9 cellular contexts compared by ENCODE assay signal in genomic region chr4:140238353-140239041, GRCh38.
DNase-seq lines count a peak whose midpoint lies in the region; ATAC-seq, FAIRE-seq and TF ChIP-seq lines count a peak whose summit lies in the region.
"Had no signal": no experiment of that assay in that cellular context is flagged by ENCODE, and none has a peak within 500 bp of the region (broad histone marks: within the 10 kb centered on the region; RNA-seq: fewer than 3 reads in every experiment).

No MANE protein-coding gene starts in this region.

- intact Hi-C loops in breast epithelium (cut with DNase I; ENCODE audit: low total_unique reads) (no loop called here), kidney (cut with DNase I) (no loop called here)

- TF ChIP-seq CTCF in GM23338 (conservative IDR thresholded peaks at IDR 0.05; ENCODE audit: low read depth in 2 of 2) (no peak), breast epithelium (IDR thresholded peaks at IDR 0.05) (no peak), kidney (IDR thresholded peaks at IDR 0.05; ENCODE audit: borderline replicate concordance, extremely low read depth, insufficient read depth) (no peak)

- FAIRE-seq in kidney (lab: Jason Lieb, UNC) = no peak

- H3K27ac Mint-ChIP-seq in GM23338 = peak overlapping the region; percentile 97
- H3K27ac Mint-ChIP-seq: memory B cell had no signal

- H3K9ac ChIP-seq in kidney (ENCODE audit: low read length in 2 of 2) = no peak overlapping the region

- H3K9me3 ChIP-seq in breast epithelium (no peaks in the 10 kb centered on the region), kidney (ENCODE audit: control insufficient read depth in 1 of 2, low read length in 2 of 2) (no peaks in the 10 kb centered on the region)

- 0 out of 2 replicates have a peak, but pooled peaks cover 5% of the 10 kb centered on the region for H3F3A ChIP-seq in GM23338 (replicated peaks; ENCODE audit: low read depth)

- H3K27ac ChIP-seq in GM23338 (ENCODE audit: low read depth) (peak overlapping the region; percentile 64), breast epithelium (peak overlapping the region; percentile 88 to 94), kidney (ENCODE audit: low read depth in 2 of 2, low read length in 2 of 2) (peak overlapping the region in 1 of 2 donors; percentile 38)

- peak overlapping the region; percentile 76 for H3K4me2 ChIP-seq in GM23338

- H3K4me1 ChIP-seq in GM23338 (ENCODE audit: insufficient read depth) (peaks cover 45% of the 10 kb centered on the region), breast epithelium (peaks cover 3 to 6% of the 10 kb centered on the region in 2 donors), kidney (ENCODE audit: control insufficient read depth in 1 of 2, insufficient read depth in 1 of 2, low read depth in 1 of 2, low read length in 2 of 2) (peaks cover 13 to 22% of the 10 kb centered on the region in 2 donors)

- peak overlapping the region; percentile 64 for H3K4me3 Mint-ChIP-seq in GM23338
- H3K4me3 Mint-ChIP-seq: memory B cell had no signal

- H3K9me3 Mint-ChIP-seq in GM23338 = no peaks in the 10 kb centered on the region
- H3K9me3 Mint-ChIP-seq: memory B cell had no signal

- no peaks in the 10 kb centered on the region for H3K36me3 ChIP-seq in GM23338 (ENCODE audit: insufficient read depth)
- no peaks in the 10 kb centered on the region for H3K36me3 ChIP-seq in breast epithelium
- no peaks in the 10 kb centered on the region for H3K36me3 ChIP-seq in kidney (ENCODE audit: control insufficient read depth in 1 of 2, insufficient read depth in 2 of 2, low read length in 2 of 2)

- H3K79me2 ChIP-seq in GM23338 (replicated peaks; ENCODE audit: insufficient read depth) = no peaks in the 10 kb centered on the region

- H3K27me3 ChIP-seq in GM23338 (ENCODE audit: insufficient read depth) (no peaks in the 10 kb centered on the region), breast epithelium (no peaks in the 10 kb centered on the region)

- TF ChIP-seq POLR2A in breast epithelium (IDR thresholded peaks at IDR 0.05) = no peak

- H3K4me3 ChIP-seq in GM23338 (peak overlapping the region; percentile 40; the same call in 1 of the 2 replicates), breast epithelium (peak overlapping the region in 2 of 3 donors; percentile 23 to 53), kidney (ENCODE audit: low read length in 2 of 2) (no peak overlapping the region)

- H3K36me3 Mint-ChIP-seq in GM23338 (ENCODE audit: low read depth) = no peaks in the 10 kb centered on the region
- H3K36me3 Mint-ChIP-seq: memory B cell had no signal

- H3K4me1 Mint-ChIP-seq in GM23338 = peaks cover 71% of the 10 kb centered on the region

- H4K20me1 ChIP-seq in GM23338 (replicated peaks; ENCODE audit: insufficient read depth) = no peaks in the 10 kb centered on the region

- peaks cover 14% of the 10 kb centered on the region for H3K27me3 Mint-ChIP-seq in GM23338 (ENCODE audit: insufficient read depth, low read depth, poor library complexity)

- peak; percentile 67 for ATAC-seq in GM23338
- ATAC-seq in GM18861 (IDR thresholded peaks at IDR 0.05; ENCODE audit: unreplicated experiment) = no peak

- peak; percentile 61 for DNase-seq in GM23338 (ENCODE audit: low spot score)
- peak; percentile 97 for DNase-seq in NCI-H510A (lab: John Stamatoyannopoulos, UW)
- DNase-seq in breast epithelium (ENCODE audit: low spot score in 2 of 2) = peak; percentile 77 to 86
- peak; percentile 96 for DNase-seq in kidney
- peak; percentile 59 for DNase-seq in superior temporal gyrus (ENCODE audit: extremely low spot score)
- DNase-seq in activated CD4-positive, alpha-beta T cell treated with anti-CD3 and anti-CD28 coated beads, Interleukin-2, amount 50 U/mL, for 1 hour = no peak
- no peak for DNase-seq in activated CD8-positive, alpha-beta memory T cell treated with anti-CD3 and anti-CD28 coated beads, Interleukin-2, amount 50 U/mL, for 48 hours

- peak overlapping the region; percentile 25 for H2AFZ ChIP-seq in GM23338

- no peaks in the 10 kb centered on the region for H3K9me2 ChIP-seq in GM23338 (ENCODE audit: insufficient read depth)

TF ChIP-seq in GM23338, 12 proteins besides CTCF, POLR2A, EP300 and RAD21 (continues in another document):
- TF ChIP-seq POLR2AphosphoS5 (IDR thresholded peaks at IDR 0.05; ENCODE audit: low read depth) (no peak), JUNB (IDR thresholded peaks at IDR 0.05; ENCODE audit: unreplicated experiment) (no peak), ZNF462 (CRISPR knock-in tag; IDR thresholded peaks at IDR 0.05) (no peak), STAT1 (IDR thresholded peaks at IDR 0.05; ENCODE audit: unreplicated experiment) (no peak), ZNF114 (CRISPR knock-in tag; IDR thresholded peaks at IDR 0.05) (no peak), ZNF331 (CRISPR knock-in tag; IDR thresholded peaks at IDR 0.05; ENCODE audit: low read depth) (no peak), ETS1 (IDR thresholded peaks at IDR 0.05) (no peak), CREB1 (CRISPR knock-in tag; IDR thresholded peaks at IDR 0.05; ENCODE audit: low read depth) (no peak), EZH2 (IDR thresholded peaks at IDR 0.05; ENCODE audit: low read depth, unreplicated experiment) (no peak)

Comparison
In these comparisons a context has a peak if more than half of its experiments do, and no peak if none do; other contexts are left out.
1. DNase-seq: peak in GM23338 (single experiment), NCI-H510A (single experiment), breast epithelium (2 of 2), kidney (single experiment) and superior temporal gyrus (single experiment); none in activated CD4-positive, alpha-beta T cell treated with anti-CD3 and anti-CD28 coated beads, Interleukin-2, amount 50 U/mL, for 1 hour (single experiment) and activated CD8-positive, alpha-beta memory T cell treated with anti-CD3 and anti-CD28 coated beads, Interleukin-2, amount 50 U/mL, for 48 hours (single experiment).
2. H3K4me3 ChIP-seq: peak in GM23338 (single experiment) and breast epithelium (2 of 3); none in kidney (0 of 2).